6 cellular contexts compared by ENCODE assay signal in genomic region chr6:151544884-151545283, GRCh38. TPM values are rescaled to one million over a fixed set of nuclear protein-coding genes. Genes with fewer than 3 reads are reported as not detected.
"Had no signal": no experiment of that assay in that cellular context is flagged by ENCODE, and none has a peak within 500 bp of the region (broad histone marks: within the 10 kb centered on the region; RNA-seq: fewer than 3 reads in every experiment).

No MANE protein-coding gene starts in this region.

RNA-seq across cellular contexts. Expression of gene CCDC170, which starts 51.1 kb away (rescaled TPM):
- total RNA-seq: OCI-LY7, PC-3, RPMI7951, SJCRH30, SK-MEL-5 had no signal
- polyA plus RNA-seq: SK-N-SH had no signal
